Comparison of ENCODE assay signal across 24 cellular contexts in genomic region chr21:26332873-26333272, GRCh38.
"Had no signal": no experiment of that assay in that cellular context is flagged by ENCODE, and none has a peak within 500 bp of the region (broad histone marks: within the 10 kb centered on the region; RNA-seq: fewer than 3 reads in every experiment).

No MANE protein-coding gene starts in this region.

- DNase-seq: activated B cell treated with CpG ODN at 0.5 μM for 24 hours; activated CD4-positive, alpha-beta memory T cell treated with anti-CD3 and anti-CD28 coated beads for 36 hours; activated CD4-positive, alpha-beta T cell treated with anti-CD3 and anti-CD28 coated beads for 1 hour; activated CD4-positive, alpha-beta T cell treated with anti-CD3 and anti-CD28 coated beads, Interleukin-2, amount 10 ng/mL, durations not matched to agents 7 days and 5 days; activated CD8-positive, alpha-beta memory T cell treated with anti-CD3 and anti-CD28 coated beads for 24 hours; activated gamma-delta T cell; activated naive CD4-positive, alpha-beta T cell treated with anti-CD3 and anti-CD28 coated beads for 36 hours; activated T-cell treated with anti-CD3 and anti-CD28 coated beads, Interleukin-2, amount 50 U/mL, for 4 hours; amygdala; brain microvascular endothelial cell; caudate nucleus; Kasumi-1; KBM-7; NCI-H1048; NCI-H1930; NCI-H2171; NCI-H2227 treated with DMSO at 0.1 percent for 48 hours; NCI-H446 treated with DMSO at 0.1 percent for 48 hours; NCI-H526; NCI-H82; SHP77 treated with DMSO at 0.1 percent for 48 hours had no signal

- H3K36me3 Mint-ChIP-seq: activated CD4-positive, alpha-beta memory T cell treated with anti-CD3 and anti-CD28 coated beads for 36 hours; activated naive CD8-positive, alpha-beta T cell had no signal

- H3K27ac Mint-ChIP-seq: activated B cell treated with CpG ODN at 0.5 μM for 24 hours; activated CD4-positive, alpha-beta memory T cell treated with anti-CD3 and anti-CD28 coated beads for 36 hours; activated CD4-positive, alpha-beta T cell treated with anti-CD3 and anti-CD28 coated beads, Interleukin-2, amount 10 ng/mL, durations not matched to agents 7 days and 5 days; activated naive CD4-positive, alpha-beta T cell treated with anti-CD3 and anti-CD28 coated beads for 36 hours; activated naive CD8-positive, alpha-beta T cell; T-helper 1 cell treated with Interleukin-12 subunit alpha and Interleukin-12 subunit beta and Interleukin-4 antibody, amounts not matched to agents 30 μg/mL and 1 μg/mL, for 36 hours had no signal

- H3K4me1 Mint-ChIP-seq: activated B cell treated with CpG ODN at 0.5 μM for 24 hours; activated CD4-positive, alpha-beta T cell treated with anti-CD3 and anti-CD28 coated beads, Interleukin-2, amount 10 ng/mL, durations not matched to agents 7 days and 5 days had no signal

- ATAC-seq: activated T-cell treated with anti-CD3 and anti-CD28 coated beads, Interleukin-2, amount 50 U/mL, for 4 hours; Panc1 had no signal

- H3K27me3 Mint-ChIP-seq: activated B cell treated with CpG ODN at 0.5 μM for 24 hours; activated CD4-positive, alpha-beta memory T cell treated with anti-CD3 and anti-CD28 coated beads for 36 hours had no signal

- H3K27me3 ChIP-seq: brain microvascular endothelial cell had no signal

- H3K9me3 Mint-ChIP-seq: activated B cell treated with CpG ODN at 0.5 μM for 24 hours; activated CD4-positive, alpha-beta memory T cell treated with anti-CD3 and anti-CD28 coated beads for 36 hours; activated CD4-positive, alpha-beta T cell treated with anti-CD3 and anti-CD28 coated beads, Interleukin-2, amount 10 ng/mL, durations not matched to agents 7 days and 5 days; activated naive CD4-positive, alpha-beta T cell treated with anti-CD3 and anti-CD28 coated beads for 36 hours; activated T-cell treated with anti-CD3 and anti-CD28 coated beads, Interleukin-2, amount 50 U/mL, for 4 hours; T-helper 1 cell treated with Interleukin-12 subunit alpha and Interleukin-12 subunit beta and Interleukin-4 antibody, amounts not matched to agents 30 μg/mL and 1 μg/mL, for 36 hours had no signal

- H3K4me3 Mint-ChIP-seq: activated B cell treated with CpG ODN at 0.5 μM for 24 hours; activated CD4-positive, alpha-beta memory T cell treated with anti-CD3 and anti-CD28 coated beads for 36 hours; activated CD4-positive, alpha-beta T cell treated with anti-CD3 and anti-CD28 coated beads, Interleukin-2, amount 10 ng/mL, durations not matched to agents 7 days and 5 days; activated naive CD4-positive, alpha-beta T cell treated with anti-CD3 and anti-CD28 coated beads for 36 hours; activated naive CD8-positive, alpha-beta T cell; activated T-cell treated with anti-CD3 and anti-CD28 coated beads, Interleukin-2, amount 50 U/mL, for 4 hours; T-helper 1 cell treated with Interleukin-12 subunit alpha and Interleukin-12 subunit beta and Interleukin-4 antibody, amounts not matched to agents 30 μg/mL and 1 μg/mL, for 36 hours had no signal

- H3K36me3 ChIP-seq: brain microvascular endothelial cell had no signal

- H3K27ac ChIP-seq: brain microvascular endothelial cell had no signal
